In the genomic region with DNA sequence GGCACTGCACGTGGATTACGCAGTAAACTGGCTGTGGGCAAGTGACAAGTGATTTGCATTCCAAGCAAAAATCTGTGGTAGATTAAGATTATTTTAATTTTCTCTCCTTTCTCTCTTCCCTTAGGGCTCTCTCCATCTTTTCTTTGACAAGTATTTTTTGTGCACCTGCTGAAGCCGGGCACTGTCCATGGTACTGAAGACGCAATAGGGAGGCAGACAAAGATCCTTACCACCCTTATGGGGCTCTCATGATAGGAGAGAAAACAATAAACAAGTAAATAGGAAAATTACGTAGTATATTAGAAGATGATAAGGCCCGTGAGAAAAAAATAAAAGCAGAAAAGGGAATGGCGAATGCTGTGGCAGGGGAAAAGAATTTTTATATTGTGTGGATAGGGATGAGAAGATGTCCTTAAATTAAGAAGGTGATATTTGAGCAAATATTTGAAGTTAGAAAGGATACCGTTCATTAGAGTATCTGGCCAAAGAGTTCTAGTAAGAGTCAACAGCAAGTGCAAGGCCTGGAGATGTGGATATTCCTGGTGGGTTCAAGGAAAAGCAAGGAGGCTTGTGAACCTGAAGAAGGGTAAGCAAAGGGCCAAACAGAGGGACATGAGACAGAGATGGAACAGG, we compare ENCODE assay signal across 11 cellular contexts.
DNase-seq lines count a peak whose midpoint lies in the region; ATAC-seq lines count a peak whose summit lies in the region.
"Had no signal": no experiment of that assay in that cellular context is flagged by ENCODE, and none has a peak within 500 bp of the region (broad histone marks: within the 10 kb centered on the region; RNA-seq: fewer than 3 reads in every experiment).

No MANE protein-coding gene starts in this region.

- H3K36me3 Mint-ChIP-seq in immature natural killer cell: no peaks in the 10 kb centered on the region

- 25 to 26% methylated on average over 8 of the region's 8 CpGs for WGBS in GM23248 (ENCODE audit: low coverage in 1 of 2, low lambda C conversion rate in 2 of 2, missing lambda C conversion rate in 2 of 2), 2 experiments

- H3F3A ChIP-seq in GM23248 (ENCODE audit: insufficient read depth): no peaks in the 10 kb centered on the region

- no peak overlapping the region for H3K27ac Mint-ChIP-seq in immature natural killer cell

- peaks cover 0 to 3% (median 2%) of the 10 kb centered on the region in 3 donors for H3K27me3 Mint-ChIP-seq in immature natural killer cell (ENCODE audit: low read depth in 3 of 3)

- no peak overlapping the region for H2AFZ ChIP-seq in GM23248
- H2AFZ ChIP-seq: PC-9 had no signal

- H4K20me1 ChIP-seq in GM23248 (ENCODE audit: insufficient read depth): no peaks in the 10 kb centered on the region

- no peaks in the 10 kb centered on the region; the same call in 1 of the 2 replicates for H3K9me2 ChIP-seq in GM23248 (ENCODE audit: insufficient read depth)

- no peaks in the 10 kb centered on the region for H3K79me2 ChIP-seq in GM23248 (ENCODE audit: insufficient read depth)

- no peaks in the 10 kb centered on the region for H3K4me1 Mint-ChIP-seq in immature natural killer cell

- H3K27me3 ChIP-seq in GM23248 (replicated peaks; ENCODE audit: insufficient read depth): no peaks in the 10 kb centered on the region
- H3K27me3 ChIP-seq: MG63 had no signal

- no peak overlapping the region for H3K4me3 Mint-ChIP-seq in immature natural killer cell

- no peak overlapping the region for H3K4me3 ChIP-seq in GM23248
- H3K4me3 ChIP-seq: MG63, PC-9 had no signal

- DNase-seq in GM23248 (peak; percentile 4), LoVo (ENCODE audit: low spot score) (peak; percentile 27), astrocyte of the hippocampus (ENCODE audit: low read depth, low spot score) (peak; percentile 59), lung microvascular endothelial cell (ENCODE audit: low read depth in 2 of 2) (peak; percentile 16 to 23), immature natural killer cell (no peak)
- DNase-seq: aorta; MG63; stimulated activated CD4-positive, alpha-beta T cell treated with anti-CD3 and anti-CD28 coated beads, Interleukin-1b, Interleukin-23, amount 100 ng/mL, for 48 hours had no signal

- ATAC-seq in HG02759 (IDR thresholded peaks at IDR 0.05; ENCODE audit: unreplicated experiment) (no peak), GM21390 (IDR thresholded peaks at IDR 0.05; ENCODE audit: unreplicated experiment) (no peak)

- no peak overlapping the region for H3K4me2 ChIP-seq in GM23248 (ENCODE audit: unreplicated experiment)
- H3K4me2 ChIP-seq: PC-9 had no signal

- H3K9me3 Mint-ChIP-seq in immature natural killer cell: peaks cover 0 to 12% (median 4%) of the 10 kb centered on the region in 6 donors

- no peak overlapping the region for H3K9ac ChIP-seq in GM23248

- no peaks in the 10 kb centered on the region for H3K36me3 ChIP-seq in GM23248 (ENCODE audit: low read depth)
- H3K36me3 ChIP-seq: MG63 had no signal

- H3K4me1 ChIP-seq in GM23248 (ENCODE audit: insufficient read depth): no peaks in the 10 kb centered on the region

- in situ Hi-C loops in GM23248 (cut with MboI): no loop called here

- H3K9me3 ChIP-seq in GM23248 (ENCODE audit: low read depth): no peaks in the 10 kb centered on the region
- H3K9me3 ChIP-seq: MG63 had no signal

- no peak overlapping the region for H3K27ac ChIP-seq in GM23248
- H3K27ac ChIP-seq: PC-9 had no signal

Comparison
In these comparisons a context has a peak if more than half of its experiments do, and no peak if none do; other contexts are left out.
1. DNase-seq: peak in GM23248 (single experiment), LoVo (single experiment), astrocyte of the hippocampus (single experiment) and lung microvascular endothelial cell (2 of 2); none in immature natural killer cell (0 of 3).